8 cellular contexts compared by ENCODE assay signal in the genomic region with DNA sequence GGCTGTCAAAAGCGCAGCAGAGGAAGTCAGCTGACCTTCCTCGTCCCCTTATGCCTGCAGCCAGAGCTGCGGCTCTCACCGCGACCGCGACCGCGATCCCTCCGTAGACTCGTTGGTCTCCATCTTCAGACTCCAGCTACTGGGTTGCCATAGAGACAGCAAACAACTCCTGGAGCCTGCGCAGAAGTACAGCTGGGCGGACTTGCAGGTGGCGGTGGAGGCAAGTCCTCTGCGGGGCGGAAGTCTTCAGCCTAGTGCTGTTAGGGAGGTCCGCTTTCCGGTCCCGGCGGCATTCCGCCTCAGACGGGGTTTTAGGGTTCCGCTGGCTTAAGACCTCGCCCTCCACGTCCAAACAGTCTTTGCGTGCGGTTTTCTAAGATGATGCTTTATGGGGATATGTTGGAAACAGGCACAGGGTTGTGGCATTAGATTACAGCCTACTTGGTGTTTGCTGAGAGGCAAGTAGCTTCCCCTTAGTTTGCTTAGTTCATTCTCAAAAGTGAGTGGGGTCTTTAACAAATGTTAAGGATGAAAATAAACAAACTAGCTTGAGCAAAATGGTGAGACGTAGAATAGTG. TPM values are rescaled to one million over a fixed set of nuclear protein-coding genes. Genes with fewer than 3 reads are reported as not detected.
DNase-seq lines count a peak whose midpoint lies in the region; ATAC-seq and TF ChIP-seq lines count a peak whose summit lies in the region.

A gene with protein sequence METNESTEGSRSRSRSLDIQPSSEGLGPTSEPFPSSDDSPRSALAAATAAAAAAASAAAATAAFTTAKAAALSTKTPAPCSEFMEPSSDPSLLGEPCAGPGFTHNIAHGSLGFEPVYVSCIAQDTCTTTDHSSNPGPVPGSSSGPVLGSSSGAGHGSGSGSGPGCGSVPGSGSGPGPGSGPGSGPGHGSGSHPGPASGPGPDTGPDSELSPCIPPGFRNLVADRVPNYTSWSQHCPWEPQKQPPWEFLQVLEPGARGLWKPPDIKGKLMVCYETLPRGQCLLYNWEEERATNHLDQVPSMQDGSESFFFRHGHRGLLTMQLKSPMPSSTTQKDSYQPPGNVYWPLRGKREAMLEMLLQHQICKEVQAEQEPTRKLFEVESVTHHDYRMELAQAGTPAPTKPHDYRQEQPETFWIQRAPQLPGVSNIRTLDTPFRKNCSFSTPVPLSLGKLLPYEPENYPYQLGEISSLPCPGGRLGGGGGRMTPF (minus strand): TSS at position 238 of the 578 bp plus-strand sequence. CDS start 115 bp downstream, at position 123.

- intact Hi-C loops in activated CD4-positive, alpha-beta T cell treated with anti-CD3 and anti-CD28 coated beads for 36 hours (cut with DNase I, micrococcal nuclease): loop anchor here (1.0 to 10.0 kb wide), 9 partner anchors 63 to 1653 kb away; partner anchors contain the start of genes ATOSB (in 1 of the 2), CCDC107 (in 1 of the 2), CCL27 (in 1 of the 2) and CREB3 (in 1 of the 2)

- DNase-seq in AG09319 (ENCODE audit: extremely low read depth, low read depth) (peak; percentile 89), NCI-H345 treated with DMSO at 0.1 percent for 48 hours (lab: John Stamatoyannopoulos, UW; ENCODE audit: unreplicated experiment) (peak; percentile 97)
- peak; percentile 95 for DNase-seq in activated CD4-positive, alpha-beta T cell treated with anti-CD3 and anti-CD28 coated beads for 36 hours
- peak; percentile 75 to 88 (median 86) for DNase-seq in stimulated activated CD4-positive, alpha-beta T cell treated with anti-CD3 and anti-CD28 coated beads, Interleukin-1b, Interleukin-23, amount 100 ng/mL, for 24 hours (ENCODE audit: low read depth in 4 of 4, low spot score in 1 of 4)

- H3K4me3 Mint-ChIP-seq in activated CD4-positive, alpha-beta T cell treated with anti-CD3 and anti-CD28 coated beads for 36 hours: peak within 1 kb of the TSS; percentile 76

- ATAC-seq in GM19035 (IDR thresholded peaks at IDR 0.05; ENCODE audit: unreplicated experiment) (peak; percentile 55), HG03342 (IDR thresholded peaks at IDR 0.05; ENCODE audit: unreplicated experiment) (peak; percentile 74)
- ATAC-seq in activated CD4-positive, alpha-beta T cell treated with anti-CD3 and anti-CD28 coated beads for 36 hours: peak; percentile 70

- peak within 1 kb of the TSS; percentile 90 for H3K27ac Mint-ChIP-seq in activated CD4-positive, alpha-beta T cell treated with anti-CD3 and anti-CD28 coated beads for 36 hours

- H3K4me1 Mint-ChIP-seq in activated CD4-positive, alpha-beta T cell treated with anti-CD3 and anti-CD28 coated beads for 36 hours: peaks cover 33% of the 10 kb centered on the region

- H3K27ac ChIP-seq in cingulate gyrus (ENCODE audit: low read depth, low read length) (peak within 1 kb of the TSS; percentile 94), layer of hippocampus (ENCODE audit: low read depth, low read length) (peak within 1 kb of the TSS; percentile 85)

- H3K27me3 Mint-ChIP-seq in activated CD4-positive, alpha-beta T cell treated with anti-CD3 and anti-CD28 coated beads for 36 hours: no peaks in the 10 kb centered on the region

- H3K9me3 Mint-ChIP-seq in activated CD4-positive, alpha-beta T cell treated with anti-CD3 and anti-CD28 coated beads for 36 hours (ENCODE audit: low read depth): peaks cover 2% of the 10 kb centered on the region

- POLR2A ChIA-PET in activated CD4-positive, alpha-beta T cell treated with anti-CD3 and anti-CD28 coated beads for 36 hours (lab: Charles Lee): no interaction called here

- CTCF ChIA-PET in activated CD4-positive, alpha-beta T cell treated with anti-CD3 and anti-CD28 coated beads for 36 hours (lab: Charles Lee): interaction anchor here (0.6 to 3.2 kb wide), 16 partner anchors 15 to 377 kb away, joined by 3 to 16 read pairs (median 4); partner anchors contain the start of genes CREB3, GBA2, RGP1 and TLN1

- H3K36me3 Mint-ChIP-seq in activated CD4-positive, alpha-beta T cell treated with anti-CD3 and anti-CD28 coated beads for 36 hours (ENCODE audit: low read depth): peaks cover 10% of the 10 kb centered on the region

- TF ChIP-seq CTCF in AG09319 (IDR thresholded peaks at IDR 0.05; ENCODE audit: low read depth, low read length): no peak

- no peaks in the 10 kb centered on the region for H3K27me3 ChIP-seq in layer of hippocampus (ENCODE audit: control insufficient read depth, insufficient read depth, low read length)

RNA-seq across cellular contexts. Expression of the gene that starts here (rescaled TPM):
- 1 to 10 TPM in 1 of 2 experiments, under 1 TPM in 1; 0.85 to 1.7 TPM for total RNA-seq in activated CD4-positive, alpha-beta T cell treated with anti-CD3 and anti-CD28 coated beads for 36 hours

Comparison
In these comparisons a context has a peak if more than half of its experiments do, and no peak if none do; other contexts are left out.
1. Peak in every context shown above with its lines: DNase-seq, ATAC-seq and H3K27ac ChIP-seq.